19 cellular contexts compared by ENCODE assay signal in genomic region chr14:26175659-26176058, GRCh38.
DNase-seq lines count a peak whose midpoint lies in the region; ATAC-seq lines count a peak whose summit lies in the region.
"Had no signal": no experiment of that assay in that cellular context is flagged by ENCODE, and none has a peak within 500 bp of the region (broad histone marks: within the 10 kb centered on the region; RNA-seq: fewer than 3 reads in every experiment).

No MANE protein-coding gene starts in this region.

- ATAC-seq in HG03378 (IDR thresholded peaks at IDR 0.05; ENCODE audit: unreplicated experiment): no peak
- ATAC-seq: A549, HCT116, HepG2 had no signal

- H3K9me3 ChIP-seq in effector memory CD4-positive, alpha-beta T cell (ENCODE audit: control insufficient read depth, low read length): no peaks in the 10 kb centered on the region
- H3K9me3 ChIP-seq: A549, Caco-2 had no signal

- DNase-seq in globus pallidus (ENCODE audit: low spot score) (peak; percentile 31), midbrain (lab: John Stamatoyannopoulos, UW) (peak; percentile 36), pons (ENCODE audit: low spot score) (peak; percentile 30), DMS114 treated with DMSO at 0.1 percent for 48 hours (lab: John Stamatoyannopoulos, UW; ENCODE audit: unreplicated experiment) (no peak), 8988T (no peak)
- no peak for DNase-seq in effector memory CD4-positive, alpha-beta T cell
- DNase-seq: AML-193; Caco-2; CD4-positive, alpha-beta T cell; DMS153; GDM1; GOT3; H7; HFFc6 had no signal

- no peak overlapping the region for H3K4me3 ChIP-seq in effector memory CD4-positive, alpha-beta T cell (ENCODE audit: insufficient read depth, low read depth, low read length, poor library complexity, severe bottlenecking)
- H3K4me3 ChIP-seq: A549 had no signal

- no peaks in the 10 kb centered on the region for H3K4me1 ChIP-seq in effector memory CD4-positive, alpha-beta T cell (ENCODE audit: control insufficient read depth, insufficient read depth, low read length, poor library complexity, severe bottlenecking)
- H3K4me1 ChIP-seq: A549, Caco-2 had no signal

- no peak overlapping the region for H3K27ac ChIP-seq in effector memory CD4-positive, alpha-beta T cell (ENCODE audit: insufficient read depth, low read length, poor library complexity, severe bottlenecking)
- H3K27ac ChIP-seq: A549, C4-2B had no signal

- no peaks in the 10 kb centered on the region for H3K36me3 ChIP-seq in effector memory CD4-positive, alpha-beta T cell (ENCODE audit: control insufficient read depth, insufficient read depth, low read length)

- H3K27me3 ChIP-seq in effector memory CD4-positive, alpha-beta T cell (replicated peaks; ENCODE audit: control insufficient read depth, insufficient read depth, low read length, poor library complexity, severe bottlenecking): no peaks in the 10 kb centered on the region

Comparison
In these comparisons a context has a peak if more than half of its experiments do, and no peak if none do; other contexts are left out.
1. DNase-seq: peak in globus pallidus (single experiment), midbrain (single experiment) and pons (single experiment); none in effector memory CD4-positive, alpha-beta T cell (0 of 3), DMS114 treated with DMSO at 0.1 percent for 48 hours (single experiment) and 8988T (single experiment).